In genomic region chr11:14519692-14520085, GRCh38 we compare ENCODE assay signal across 8 cellular contexts. TPM values are rescaled to one million over a fixed set of nuclear protein-coding genes. Genes with fewer than 3 reads are reported as not detected.
DNase-seq lines count a peak whose midpoint lies in the region; ATAC-seq, FAIRE-seq and TF ChIP-seq lines count a peak whose summit lies in the region.

No MANE protein-coding gene starts in this region.

- 1% methylated on average over 13 of the region's 13 CpGs for WGBS in K562 (ENCODE audit: insufficient coverage, low coverage, missing lambda C conversion rate)
- 0% methylated on average over 8 of the region's 13 CpGs for WGBS in right lobe of liver (ENCODE audit: insufficient coverage, low coverage, low lambda C conversion rate, missing lambda C conversion rate)
- WGBS in transverse colon (ENCODE audit: low coverage in 1 of 2), 2 donors: 0% methylated on average over 1 to 9 of the region's 13 CpGs

- in situ Hi-C loops in HAP-1 (cut with MboI; ENCODE audit: low sequenced_read_pairs): loop anchor here (10.0 kb wide), 2 partner anchors 125 to 375 kb away; partner anchors contain the start of genes CYP2R1 and PDE3B
- in situ Hi-C loops in K562 (cut with MboI): loop anchor here (10.0 kb wide), 1 partner anchor 375 kb away; the partner anchor contains the start of gene CYP2R1
- in situ Hi-C loops in transverse colon (cut with MboI; ENCODE audit: low pct_ligation_motif_present in 1 of 4, low pct_unique_long_range_greater_than_20kb in 1 of 4, low sequenced_read_pairs in 3 of 4): loop anchor here in 3 of 4 donors (5.0 to 25.0 kb wide), 3 partner anchors 368 to 375 kb away; partner anchors contain the start of gene CYP2R1 (in 3 of the 3)

- POLR2A ChIA-PET in K562 (lab: Yijun Ruan, JAX): interaction anchor here (0.6 to 2.2 kb wide), 15 partner anchors 11 to 388 kb away, joined by 3 to 10 read pairs (median 4); partner anchors contain the start of genes COPB1, CYP2R1 and PDE3B

- peak; percentile 22 for ATAC-seq in K562
- ATAC-seq in right lobe of liver: peak in 2 of 4 donors; percentile 2 to 7
- ATAC-seq in sciatic nerve: no peak

- peaks cover 52% of the 10 kb centered on the region for H3K79me2 ChIP-seq in K562 (ENCODE audit: control insufficient read depth, insufficient read depth, low read length)

- TF ChIP-seq EP300 in K562 (IDR thresholded peaks at IDR 0.05; ENCODE audit: low read length) (no peak), transverse colon (IDR thresholded peaks at IDR 0.05; ENCODE audit: low read depth) (no peak)

- peaks cover 32% of the 10 kb centered on the region for H3K36me3 ChIP-seq in HAP-1 (replicated peaks)
- peaks cover 47% of the 10 kb centered on the region for H3K36me3 ChIP-seq in K562 (ENCODE audit: control insufficient read depth, insufficient read depth, low read length)
- peaks cover 0 to 35% (median 13%) of the 10 kb centered on the region in 4 donors for H3K36me3 ChIP-seq in right lobe of liver
- H3K36me3 ChIP-seq in transverse colon: peaks cover 0 to 27% (median 11%) of the 10 kb centered on the region in 4 donors

- H3K9ac ChIP-seq in K562 (ENCODE audit: insufficient read depth in 1 of 2, low read depth in 2 of 2, low read length in 2 of 2): peak overlapping the region; percentile 94 to 97

- TF ChIP-seq CTCF in K562 (IDR thresholded peaks at IDR 0.05 in 2 of 3, conservative IDR thresholded peaks at IDR 0.05 in 1 of 3; ENCODE audit: insufficient read depth in 2 of 3, low read depth in 1 of 3, low read length in 3 of 3) (no peak), right lobe of liver (IDR thresholded peaks at IDR 0.05) (no peak), transverse colon (IDR thresholded peaks at IDR 0.05) (no peak)

- TF ChIP-seq RAD21 in K562 (CRISPR knock-in tag; conservative IDR thresholded peaks at IDR 0.05 in 1 of 2, IDR thresholded peaks at IDR 0.05 in 1 of 2): no peak

- BruUV-seq in K562 (replicated peaks; lab: Mats Ljungman, UMichigan): TSS peak; percentile 55

- intact Hi-C loops in K562 (cut with micrococcal nuclease) (loop anchor here (5.0 kb wide), 3 partner anchors 123 to 373 kb away; partner anchors contain the start of genes CYP2R1 and PDE3B), right lobe of liver (cut with DNase I) (loop anchor here in 1 of 2 donors (10.0 kb wide), 1 partner anchor 375 kb away; the partner anchor contains the start of gene CYP2R1), transverse colon (cut with DNase I; ENCODE audit: low total_unique reads) (loop anchor here (5.0 kb wide), 1 partner anchor 373 kb away; the partner anchor contains the start of gene CYP2R1), sciatic nerve (cut with DNase I) (no loop called here)

- no peaks in the 10 kb centered on the region for H3K9me3 ChIP-seq in HAP-1
- no peaks in the 10 kb centered on the region for H3K9me3 ChIP-seq in K562 (replicated peaks; ENCODE audit: control insufficient read depth, insufficient read depth, low read depth, low read length)
- no peaks in the 10 kb centered on the region for H3K9me3 ChIP-seq in right lobe of liver
- no peaks in the 10 kb centered on the region for H3K9me3 ChIP-seq in transverse colon

- no peaks in the 10 kb centered on the region for H3K27me3 ChIP-seq in HAP-1 (ENCODE audit: low read depth)
- no peaks in the 10 kb centered on the region for H3K27me3 ChIP-seq in K562 (ENCODE audit: control insufficient read depth in 2 of 2, insufficient read depth in 2 of 2, low read length in 2 of 2)
- no peaks in the 10 kb centered on the region for H3K27me3 ChIP-seq in right lobe of liver
- no peaks in the 10 kb centered on the region for H3K27me3 ChIP-seq in transverse colon

- H4K20me1 ChIP-seq in K562 (replicated peaks; ENCODE audit: control insufficient read depth, insufficient read depth, low read length): 0 out of 2 replicates have a peak, but pooled peaks cover 4% of the 10 kb centered on the region

- H3K4me1 ChIP-seq in HAP-1: peaks cover 8% of the 10 kb centered on the region
- peaks cover 6 to 8% of the 10 kb centered on the region in 2 experiments; a peak in 3 of 5 replicates for H3K4me1 ChIP-seq in K562 (replicated peaks in 1 of 2; ENCODE audit: control insufficient read depth in 2 of 2, insufficient read depth in 2 of 2, low read length in 2 of 2)
- H3K4me1 ChIP-seq in right lobe of liver: peaks cover 0 to 10% (median 4%) of the 10 kb centered on the region in 4 donors
- peaks cover 6 to 23% (median 18%) of the 10 kb centered on the region in 4 donors for H3K4me1 ChIP-seq in transverse colon

- peak overlapping the region; percentile 92 for H2AFZ ChIP-seq in K562 (ENCODE audit: low read depth, low read length)

- peak overlapping the region; percentile 99 for H3K4me2 ChIP-seq in K562 (ENCODE audit: insufficient read depth, low read length)

- TF ChIP-seq POLR2A in K562 (conservative IDR thresholded peaks at IDR 0.05): no peak
- TF ChIP-seq POLR2A in right lobe of liver (IDR thresholded peaks at IDR 0.05): no peak
- no peak for TF ChIP-seq POLR2A in transverse colon (IDR thresholded peaks at IDR 0.05)

- no peak for FAIRE-seq in K562 (lab: Jason Lieb, UNC)

- peak overlapping the region; percentile 80 for H3K4me3 ChIP-seq in HAP-1
- H3K4me3 ChIP-seq in K562: peak overlapping the region; percentile 92
- peak overlapping the region; percentile 46 to 87 (median 68) for H3K4me3 ChIP-seq in right lobe of liver
- H3K4me3 ChIP-seq in transverse colon: peak overlapping the region; percentile 57 to 89 (median 67)

- CTCF ChIA-PET in K562 (lab: Yijun Ruan, JAX; ENCODE audit: low intra/inter-chr PET ratio): no interaction called here

- peak; percentile 46 for DNase-seq in NCI-H2107 treated with DMSO at 0.1 percent for 48 hours (lab: John Stamatoyannopoulos, UW; ENCODE audit: unreplicated experiment)
- DNase-seq in NCI-H2107 (lab: John Stamatoyannopoulos, UW): no peak
- DNase-seq in HAP-1 (ENCODE audit: low spot score in 2 of 2): no peak
- DNase-seq in NCI-H526 treated with DMSO at 0.1 percent for 48 hours (lab: John Stamatoyannopoulos, UW): peak; percentile 61
- no peak for DNase-seq in K562 (ENCODE audit: extremely low read depth in 1 of 4, low spot score in 3 of 4)
- no peak for DNase-seq in right lobe of liver
- no peak for DNase-seq in transverse colon
- no peak for DNase-seq in sciatic nerve (ENCODE audit: low spot score)

- H3K27ac ChIP-seq in K562 (ENCODE audit: extremely low read depth, low read depth, low read length): peak overlapping the region; percentile 99
- H3K27ac ChIP-seq in right lobe of liver: peak overlapping the region; percentile 79 to 91 (median 80)
- peak overlapping the region; percentile 87 to 94 (median 90) for H3K27ac ChIP-seq in transverse colon

- no peaks in the 10 kb centered on the region for H3K9me1 ChIP-seq in K562 (ENCODE audit: control insufficient read depth, insufficient read depth, low read length)

TF ChIP-seq in K562, 482 proteins besides CTCF, POLR2A, EP300 and RAD21 (continues in another document):
- TF ChIP-seq POLR2H (tag; IDR thresholded peaks at IDR 0.05; ENCODE audit: low read depth) (no peak), TAF9B (IDR thresholded peaks at IDR 0.05; ENCODE audit: partially characterized antibody) (no peak), TOE1 (IDR thresholded peaks at IDR 0.05; ENCODE audit: borderline replicate concordance) (no peak), TOE1 (CRISPR knock-in tag; IDR thresholded peaks at IDR 0.05; ENCODE audit: borderline replicate concordance, low read depth) (no peak)

RNA-seq across cellular contexts. Expression of gene PSMA1, which starts 0.5 kb away (rescaled TPM):
- 169 and 321 TPM in 2 replicates for total RNA-seq in K562 (2011; cell fraction: chromatin; rRNA removed; ENCODE audit: low replicate concordance)
- total RNA-seq in K562 (2011; cell fraction: nucleolus; rRNA removed): 117 and 149 TPM in 2 replicates
- 172 and 211 TPM in 2 replicates for total RNA-seq in K562 (2011; cell fraction: nucleoplasm; rRNA removed)
- total RNA-seq in K562 (2014; rRNA removed): 281 and 317 TPM in 2 replicates
- total RNA-seq in K562 (2014; rRNA removed; fragmentation: Illumina TruSeq; extraction: Trizol): 424 and 473 TPM in 2 replicates
- 379 and 441 TPM in 2 replicates for total RNA-seq in K562 (2015; rRNA removed; fragmentation: Illumina TruSeq; extraction: Trizol)
- total RNA-seq in K562 (2021): 284 and 295 TPM in 2 replicates
- polyA plus RNA-seq in K562 (2011; rRNA removed): 374 and 470 TPM in 2 replicates
- polyA plus RNA-seq in K562 (2011; cell fraction: cytosol; rRNA removed): 169 and 312 TPM in 2 replicates
- 253 and 345 TPM in 2 replicates for polyA plus RNA-seq in K562 (2011; cell fraction: nucleus; rRNA removed)
- 377 and 384 TPM in 2 replicates for polyA plus RNA-seq in K562 (2012)
- 254 and 283 TPM in 2 replicates for polyA plus RNA-seq in K562 (2014; fragmentation: Illumina TruSeq; extraction: Trizol)
- 1,000 to 10,000 TPM in 1 of 2 experiments, 100 to 1,000 TPM in 1; 820 to 1,007 TPM for polyA plus RNA-seq in K562 (2014; fragmentation: Nextera tagmentation; extraction: Ambion mirVana)
- polyA plus RNA-seq in K562 (2014; rRNA removed): 336 and 338 TPM in 2 replicates
- 379 and 387 TPM in 2 replicates for polyA minus RNA-seq in K562 (2011; rRNA and poly(A)+ RNA removed)
- 127 and 156 TPM in 2 replicates for polyA minus RNA-seq in K562 (2011; cell fraction: cytosol; rRNA and poly(A)+ RNA removed)
- polyA minus RNA-seq in K562 (2011; cell fraction: nucleus; rRNA and poly(A)+ RNA removed): 110 and 145 TPM in 2 replicates
- total RNA-seq in right lobe of liver: 10 to 100 TPM; 69.4 to 95.1 (median 90.7) TPM
- 100 to 1,000 TPM in 2 of 4 donors, 10 to 100 TPM in 2; 12.1 to 112 (median 70.4) TPM for total RNA-seq in transverse colon
- total RNA-seq in sciatic nerve: 100 TPM

RNA-seq across cellular contexts. Expression of gene COPB1, which starts 20.1 kb away (rescaled TPM):
- 61.0 and 164 TPM in 2 replicates for total RNA-seq in K562 (2011; cell fraction: chromatin; rRNA removed; ENCODE audit: low replicate concordance)
- 48.2 and 59.1 TPM in 2 replicates for total RNA-seq in K562 (2011; cell fraction: nucleolus; rRNA removed)
- total RNA-seq in K562 (2011; cell fraction: nucleoplasm; rRNA removed): 91.1 and 154 TPM in 2 replicates
- total RNA-seq in K562 (2014; rRNA removed) (71.6 and 84.9 TPM in 2 replicates), K562 (2014; rRNA removed; fragmentation: Illumina TruSeq; extraction: Trizol) (143 and 153 TPM in 2 replicates), K562 (2015; rRNA removed; fragmentation: Illumina TruSeq; extraction: Trizol) (119 and 125 TPM in 2 replicates), K562 (2021) (86.5 and 90.1 TPM in 2 replicates), right lobe of liver (10 to 100 TPM; 39.1 to 77.8 (median 56.6) TPM), transverse colon (10 to 100 TPM; 30.7 to 91.9 (median 60.9) TPM), sciatic nerve (86.6 TPM)
- polyA plus RNA-seq in K562 (2011; rRNA removed) (178 and 188 TPM in 2 replicates), K562 (2014; fragmentation: Illumina TruSeq; extraction: Trizol) (91.1 and 91.6 TPM in 2 replicates), K562 (2014; fragmentation: Nextera tagmentation; extraction: Ambion mirVana) (100 to 1,000 TPM in 1 of 2 experiments, 10 to 100 TPM in 1; 89.6 to 111 TPM), K562 (2014; rRNA removed) (64.7 and 80.5 TPM in 2 replicates)
- polyA plus RNA-seq in K562 (2011; cell fraction: cytosol; rRNA removed): 41.3 and 73.4 TPM in 2 replicates
- 62.8 and 93.7 TPM in 2 replicates for polyA plus RNA-seq in K562 (2011; cell fraction: nucleus; rRNA removed)
- 78.4 and 119 TPM in 2 replicates for polyA plus RNA-seq in K562 (2012)
- 185 and 240 TPM in 2 replicates for polyA minus RNA-seq in K562 (2011; rRNA and poly(A)+ RNA removed)
- 100 and 103 TPM in 2 replicates for polyA minus RNA-seq in K562 (2011; cell fraction: cytosol; rRNA and poly(A)+ RNA removed)
- 30.6 and 78.1 TPM in 2 replicates for polyA minus RNA-seq in K562 (2011; cell fraction: nucleus; rRNA and poly(A)+ RNA removed)

Comparison
In these comparisons a context has a peak if more than half of its experiments do, and no peak if none do; other contexts are left out.
1. DNase-seq: peak in NCI-H2107 treated with DMSO at 0.1 percent for 48 hours (single experiment) and NCI-H526 treated with DMSO at 0.1 percent for 48 hours (single experiment); none in NCI-H2107 (single experiment), HAP-1 (0 of 2), K562 (0 of 4), right lobe of liver (0 of 3), transverse colon (single experiment) and sciatic nerve (single experiment).
2. Peak in every context shown above with its lines, with median percentiles within 50 percentile points of each other: H3K4me3 ChIP-seq and H3K27ac ChIP-seq.